ENCODE assay signal across 1 cellular context in the genomic region with DNA sequence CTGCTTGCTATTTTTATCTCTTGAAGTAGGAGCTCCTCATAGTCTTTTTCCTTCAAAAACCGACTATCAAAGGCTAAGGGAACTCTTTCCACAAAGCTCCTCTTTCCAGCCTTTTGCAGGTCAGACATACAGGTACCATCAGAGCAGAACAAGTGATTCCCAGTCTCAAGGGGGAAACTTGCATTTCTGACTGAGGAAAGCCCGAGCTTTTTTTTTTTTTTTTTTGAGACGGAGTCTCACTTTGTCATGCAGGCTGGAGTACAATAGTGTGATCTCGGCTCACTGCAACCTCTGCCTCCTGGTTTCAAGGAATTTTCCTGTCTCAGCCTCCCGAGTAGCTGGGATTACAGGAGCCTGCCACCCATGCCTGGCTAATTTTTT.
TF ChIP-seq lines count a peak whose summit lies in the region.

No MANE protein-coding gene starts in this region.

TF ChIP-seq in HCT116, 20 proteins besides CTCF, POLR2A, EP300 and RAD21:
- TF ChIP-seq, protein P1, sequence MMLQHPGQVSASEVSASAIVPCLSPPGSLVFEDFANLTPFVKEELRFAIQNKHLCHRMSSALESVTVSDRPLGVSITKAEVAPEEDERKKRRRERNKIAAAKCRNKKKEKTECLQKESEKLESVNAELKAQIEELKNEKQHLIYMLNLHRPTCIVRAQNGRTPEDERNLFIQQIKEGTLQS (IDR thresholded peaks at IDR 0.05) = no peak
- TF ChIP-seq ELF1 (IDR thresholded peaks at IDR 0.05; ENCODE audit: borderline replicate concordance, low read depth) = no peak
- TF ChIP-seq CEBPB (IDR thresholded peaks at IDR 0.05; ENCODE audit: low read depth) = no peak
- no peak for TF ChIP-seq EGR1 (IDR thresholded peaks at IDR 0.05; ENCODE audit: low read depth)
- no peak for TF ChIP-seq REST (IDR thresholded peaks at IDR 0.05; ENCODE audit: low read depth)
- TF ChIP-seq, protein P2, sequence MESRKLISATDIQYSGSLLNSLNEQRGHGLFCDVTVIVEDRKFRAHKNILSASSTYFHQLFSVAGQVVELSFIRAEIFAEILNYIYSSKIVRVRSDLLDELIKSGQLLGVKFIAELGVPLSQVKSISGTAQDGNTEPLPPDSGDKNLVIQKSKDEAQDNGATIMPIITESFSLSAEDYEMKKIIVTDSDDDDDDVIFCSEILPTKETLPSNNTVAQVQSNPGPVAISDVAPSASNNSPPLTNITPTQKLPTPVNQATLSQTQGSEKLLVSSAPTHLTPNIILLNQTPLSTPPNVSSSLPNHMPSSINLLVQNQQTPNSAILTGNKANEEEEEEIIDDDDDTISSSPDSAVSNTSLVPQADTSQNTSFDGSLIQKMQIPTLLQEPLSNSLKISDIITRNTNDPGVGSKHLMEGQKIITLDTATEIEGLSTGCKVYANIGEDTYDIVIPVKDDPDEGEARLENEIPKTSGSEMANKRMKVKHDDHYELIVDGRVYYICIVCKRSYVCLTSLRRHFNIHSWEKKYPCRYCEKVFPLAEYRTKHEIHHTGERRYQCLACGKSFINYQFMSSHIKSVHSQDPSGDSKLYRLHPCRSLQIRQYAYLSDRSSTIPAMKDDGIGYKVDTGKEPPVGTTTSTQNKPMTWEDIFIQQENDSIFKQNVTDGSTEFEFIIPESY (IDR thresholded peaks at IDR 0.05; ENCODE audit: extremely low read depth, insufficient replicate concordance, low read length) = no peak
